Comparison of ENCODE assay signal across 15 cellular contexts in genomic region chr14:65332141-65332871, GRCh38.
DNase-seq lines count a peak whose midpoint lies in the region; TF ChIP-seq lines count a peak whose summit lies in the region.
"Had no signal": no experiment of that assay in that cellular context is flagged by ENCODE, and none has a peak within 500 bp of the region (broad histone marks: within the 10 kb centered on the region; RNA-seq: fewer than 3 reads in every experiment).

No MANE protein-coding gene starts in this region.

- H3K27ac Mint-ChIP-seq in activated naive CD4-positive, alpha-beta T cell treated with anti-CD3 and anti-CD28 coated beads, Interleukin-2, amount 10 ng/mL, durations not matched to agents 7 days and 5 days = no peak overlapping the region
- H3K27ac Mint-ChIP-seq: CD8-positive, alpha-beta T cell had no signal

- peaks cover 51% of the 10 kb centered on the region for H3K4me1 Mint-ChIP-seq in activated naive CD4-positive, alpha-beta T cell treated with anti-CD3 and anti-CD28 coated beads, Interleukin-2, amount 10 ng/mL, durations not matched to agents 7 days and 5 days

- H3K27ac ChIP-seq in substantia nigra (ENCODE audit: low read depth, low read length, poor library complexity, severe bottlenecking) = no peak overlapping the region
- H3K27ac ChIP-seq: HL-60, left ventricle myocardium inferior had no signal

- H3K4me3 Mint-ChIP-seq in activated naive CD4-positive, alpha-beta T cell treated with anti-CD3 and anti-CD28 coated beads, Interleukin-2, amount 10 ng/mL, durations not matched to agents 7 days and 5 days = no peak overlapping the region
- H3K4me3 Mint-ChIP-seq: CD8-positive, alpha-beta T cell had no signal

- H3K9me3 Mint-ChIP-seq in activated naive CD4-positive, alpha-beta T cell treated with anti-CD3 and anti-CD28 coated beads, Interleukin-2, amount 10 ng/mL, durations not matched to agents 7 days and 5 days = no peaks in the 10 kb centered on the region
- H3K9me3 Mint-ChIP-seq: CD8-positive, alpha-beta T cell had no signal

- DNase-seq in EH (ENCODE audit: low read depth) (peak; percentile 69), HCEC 1CT (peak; percentile 47), SIG-M5 (lab: John Stamatoyannopoulos, UW) (peak; percentile 30), medulla oblongata (ENCODE audit: extremely low spot score) (peak; percentile 26), GM10266 (ENCODE audit: extremely low spot score) (no peak), substantia nigra (lab: John Stamatoyannopoulos, UW) (no peak)
- DNase-seq in activated naive CD4-positive, alpha-beta T cell treated with anti-CD3 and anti-CD28 coated beads, Interleukin-2, amount 50 U/mL, for 16 hours = no peak
- DNase-seq in activated naive CD4-positive, alpha-beta T cell treated with anti-CD3 and anti-CD28 coated beads, Interleukin-2, amount 10 ng/mL, durations not matched to agents 7 days and 5 days = no peak
- DNase-seq: amygdala; CD8-positive, alpha-beta T cell; effector CD8-positive, alpha-beta T cell; left ventricle myocardium inferior; NCI-H1417 treated with DMSO at 0.1 percent for 48 hours; T1000 had no signal

- H3K36me3 Mint-ChIP-seq in activated naive CD4-positive, alpha-beta T cell treated with anti-CD3 and anti-CD28 coated beads, Interleukin-2, amount 10 ng/mL, durations not matched to agents 7 days and 5 days = no peaks in the 10 kb centered on the region
- H3K36me3 Mint-ChIP-seq: CD8-positive, alpha-beta T cell had no signal

- TF ChIP-seq CTCF in GM10266 (IDR thresholded peaks at IDR 0.05; ENCODE audit: control insufficient read depth, insufficient read depth, low read depth, missing control alignments) = no peak

- no peaks in the 10 kb centered on the region for H3K27me3 Mint-ChIP-seq in activated naive CD4-positive, alpha-beta T cell treated with anti-CD3 and anti-CD28 coated beads, Interleukin-2, amount 10 ng/mL, durations not matched to agents 7 days and 5 days

- CTCF ChIA-PET in activated naive CD4-positive, alpha-beta T cell treated with anti-CD3 and anti-CD28 coated beads, Interleukin-2, amount 10 ng/mL, durations not matched to agents 7 days and 5 days (lab: Charles Lee) = no interaction called here

Comparison
In these comparisons a context has a peak if more than half of its experiments do, and no peak if none do; other contexts are left out.
1. DNase-seq: peak in EH (single experiment), HCEC 1CT (single experiment), SIG-M5 (single experiment) and medulla oblongata (single experiment); none in GM10266 (single experiment), activated naive CD4-positive, alpha-beta T cell treated with anti-CD3 and anti-CD28 coated beads, Interleukin-2, amount 50 U/mL, for 16 hours (single experiment), substantia nigra (0 of 49) and activated naive CD4-positive, alpha-beta T cell treated with anti-CD3 and anti-CD28 coated beads, Interleukin-2, amount 10 ng/mL, durations not matched to agents 7 days and 5 days (single experiment).